1 cellular context compared by ENCODE assay signal in genomic region chr17:38719284-38719942, GRCh38.
TF ChIP-seq lines count a peak whose summit lies in the region.

No MANE protein-coding gene starts in this region.

TF ChIP-seq in IMR-90, 13 proteins besides CTCF, POLR2A, EP300 and RAD21:
- no peak for TF ChIP-seq SMC3 (IDR thresholded peaks at IDR 0.05; ENCODE audit: low read depth, low read length)
- TF ChIP-seq BHLHE40 (IDR thresholded peaks at IDR 0.05; ENCODE audit: low read depth, low read length) = no peak
- no peak for TF ChIP-seq FOS (IDR thresholded peaks at IDR 0.05; ENCODE audit: low read depth, low read length)
- no peak for TF ChIP-seq MAZ (IDR thresholded peaks at IDR 0.05; ENCODE audit: borderline replicate concordance, low read depth, low read length)
